32 cellular contexts compared by ENCODE assay signal in the genomic region with DNA sequence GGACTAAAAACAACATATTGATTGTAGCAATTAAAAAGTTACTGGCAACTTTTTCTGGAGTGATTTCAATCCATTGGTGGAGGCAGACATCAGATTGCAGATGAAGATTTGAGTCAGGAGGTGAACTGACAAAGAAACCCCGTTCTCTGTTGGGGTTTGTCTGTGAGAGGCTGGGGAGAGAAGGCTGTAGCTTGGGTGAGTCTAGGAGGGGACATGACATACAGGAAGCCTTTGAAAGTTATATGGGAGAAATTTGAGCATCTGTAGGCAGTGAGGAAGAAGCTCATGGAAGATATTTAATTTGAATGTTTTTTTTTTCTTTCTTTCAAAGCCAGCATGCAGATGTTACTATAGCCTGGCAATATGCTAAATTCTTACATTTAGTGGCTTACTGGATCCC. TPM values are rescaled to one million over a fixed set of nuclear protein-coding genes. Genes with fewer than 3 reads are reported as not detected.
DNase-seq lines count a peak whose midpoint lies in the region; ATAC-seq and TF ChIP-seq lines count a peak whose summit lies in the region.
"Had no signal": no experiment of that assay in that cellular context is flagged by ENCODE, and none has a peak within 500 bp of the region (broad histone marks: within the 10 kb centered on the region; RNA-seq: fewer than 3 reads in every experiment).

No MANE protein-coding gene starts in this region.

- H3K79me2 ChIP-seq in GM23248 (ENCODE audit: insufficient read depth), result peaks cover 97% of the 10 kb centered on the region

- ATAC-seq in stimulated activated naive CD8-positive, alpha-beta T cell treated with anti-CD3 and anti-CD28 coated beads, Interleukin-15, amount 100 ng/mL, for 72 hours, result no peak
- no peak for ATAC-seq in stimulated activated naive CD8-positive, alpha-beta T cell treated with anti-CD3 and anti-CD28 coated beads, Interleukin-15, Interleukin-2, amounts not matched to agents 100 U/mL and 50 U/mL, for 24 hours
- no peak for ATAC-seq in stimulated activated naive B cell treated with anti-CD40 and anti-IgM and Interleukin-4, amounts not matched to agents 10 μg/mL and 1 μg/mL and 100 μg/mL, for 72 hours (replicated peaks)
- no peak for ATAC-seq in HG03460 (IDR thresholded peaks at IDR 0.05; ENCODE audit: unreplicated experiment)
- ATAC-seq: foreskin keratinocyte, K562, left lobe of liver, PC-3 had no signal

- H3K9me3 Mint-ChIP-seq in stimulated activated naive CD8-positive, alpha-beta T cell treated with anti-CD3 and anti-CD28 coated beads, Interleukin-15, amount 100 ng/mL, for 72 hours, result no peaks in the 10 kb centered on the region
- H3K9me3 Mint-ChIP-seq in glutamatergic neuron (ENCODE audit: unreplicated experiment), result peaks cover 6% of the 10 kb centered on the region
- H3K9me3 Mint-ChIP-seq in stimulated activated naive B cell treated with anti-CD40 and anti-IgM and Interleukin-4, amounts not matched to agents 10 μg/mL and 1 μg/mL and 100 μg/mL, for 72 hours, result no peaks in the 10 kb centered on the region
- H3K9me3 Mint-ChIP-seq: activated CD4-positive, alpha-beta T cell treated with anti-CD3 and anti-CD28 coated beads, Interleukin-2, amount 10 ng/mL, durations not matched to agents 7 days and 5 days; endodermal cell; H9; T-helper 2 cell treated with Interferon-gamma antibody and Interleukin-4, amounts not matched to agents 5 μg/mL and 100 μg/mL, for 36 hours had no signal

- H2AFZ ChIP-seq in GM23248, result no peak overlapping the region

- peak overlapping the region; percentile 39 to 82 for H3K27ac Mint-ChIP-seq in stimulated activated naive CD8-positive, alpha-beta T cell treated with anti-CD3 and anti-CD28 coated beads, Interleukin-15, amount 100 ng/mL, for 72 hours
- peak overlapping the region; percentile 50 for H3K27ac Mint-ChIP-seq in glutamatergic neuron (ENCODE audit: unreplicated experiment)
- H3K27ac Mint-ChIP-seq in stimulated activated naive B cell treated with anti-CD40 and anti-IgM and Interleukin-4, amounts not matched to agents 10 μg/mL and 1 μg/mL and 100 μg/mL, for 72 hours, result peak overlapping the region; percentile 11
- H3K27ac Mint-ChIP-seq: activated CD4-positive, alpha-beta T cell treated with anti-CD3 and anti-CD28 coated beads, Interleukin-2, amount 10 ng/mL, durations not matched to agents 7 days and 5 days; endodermal cell; T-helper 2 cell treated with Interferon-gamma antibody and Interleukin-4, amounts not matched to agents 5 μg/mL and 100 μg/mL, for 36 hours had no signal

- no peaks in the 10 kb centered on the region for H3K9me3 ChIP-seq in GM23248 (ENCODE audit: low read depth)
- H3K9me3 ChIP-seq: esophagus muscularis mucosa, MG63, stomach, tibial artery had no signal

- 47 to 63% methylated on average over 1 of the region's 1 CpG for WGBS in GM23248 (ENCODE audit: low coverage in 1 of 2, low lambda C conversion rate in 2 of 2, missing lambda C conversion rate in 2 of 2), 2 experiments

- no peaks in the 10 kb centered on the region for H3K27me3 ChIP-seq in GM23248 (replicated peaks; ENCODE audit: insufficient read depth)
- H3K27me3 ChIP-seq in brain microvascular endothelial cell (replicated peaks), result no peaks in the 10 kb centered on the region
- H3K27me3 ChIP-seq: cardiac muscle cell, esophagus muscularis mucosa, foreskin keratinocyte, MG63, stomach, tibial artery had no signal

- peaks cover 26% of the 10 kb centered on the region; the same call in 1 of the 2 replicates for H4K20me1 ChIP-seq in GM23248 (ENCODE audit: insufficient read depth)

- DNase-seq in stimulated activated naive CD8-positive, alpha-beta T cell treated with anti-CD3 and anti-CD28 coated beads, Interleukin-15, amount 100 ng/mL, for 72 hours, result no peak
- DNase-seq in stimulated activated naive CD8-positive, alpha-beta T cell treated with anti-CD3 and anti-CD28 coated beads, Interleukin-15, Interleukin-2, amounts not matched to agents 100 U/mL and 50 U/mL, for 24 hours, result no peak
- peak; percentile 18 for DNase-seq in Jurkat, Clone E6-1 (ENCODE audit: low read depth, low spot score)
- DNase-seq in glutamatergic neuron (no peak), GM23248 (no peak), brain microvascular endothelial cell (no peak)
- DNase-seq in stimulated activated naive B cell treated with anti-CD40 and anti-IgM and Interleukin-4, amounts not matched to agents 10 μg/mL and 1 μg/mL and 100 μg/mL, for 72 hours, result no peak
- DNase-seq: activated CD4-positive, alpha-beta T cell treated with anti-CD3 and anti-CD28 coated beads, Interleukin-2, amount 10 ng/mL, durations not matched to agents 7 days and 5 days; activated naive CD4-positive, alpha-beta T cell; aorta; cortex of kidney; endodermal cell; foreskin keratinocyte; H9; mesenchymal stem cell; MG63; NCI-H1105 treated with DMSO at 0.1 percent for 48 hours; NCI-H2029; NCI-H524 treated with DMSO at 0.1 percent for 48 hours; NK-92 treated with Interleukin-12 subunit alpha and Interleukin-12 subunit beta, amount 100 ng/mL, for 24 hours; nucleus accumbens; PC-3; Right ventricle myocardium superior; stimulated activated CD4-positive, alpha-beta T cell treated with anti-CD3 and anti-CD28 coated beads, Interleukin-15, amount 100 ng/mL, for 24 hours; stomach; tibial artery had no signal

- peaks cover 36% of the 10 kb centered on the region for H3K4me1 ChIP-seq in GM23248 (ENCODE audit: insufficient read depth)

- no peaks in the 10 kb centered on the region for H3K27me3 Mint-ChIP-seq in stimulated activated naive CD8-positive, alpha-beta T cell treated with anti-CD3 and anti-CD28 coated beads, Interleukin-15, amount 100 ng/mL, for 72 hours
- H3K27me3 Mint-ChIP-seq in glutamatergic neuron (ENCODE audit: unreplicated experiment), result peaks cover 6% of the 10 kb centered on the region
- H3K27me3 Mint-ChIP-seq in stimulated activated naive B cell treated with anti-CD40 and anti-IgM and Interleukin-4, amounts not matched to agents 10 μg/mL and 1 μg/mL and 100 μg/mL, for 72 hours, result no peaks in the 10 kb centered on the region
- H3K27me3 Mint-ChIP-seq: activated CD4-positive, alpha-beta T cell treated with anti-CD3 and anti-CD28 coated beads, Interleukin-2, amount 10 ng/mL, durations not matched to agents 7 days and 5 days had no signal

- no peaks in the 10 kb centered on the region for H3K36me3 Mint-ChIP-seq in glutamatergic neuron (ENCODE audit: unreplicated experiment)
- peaks cover 9 to 11% of the 10 kb centered on the region in 2 donors for H3K36me3 Mint-ChIP-seq in stimulated activated naive B cell treated with anti-CD40 and anti-IgM and Interleukin-4, amounts not matched to agents 10 μg/mL and 1 μg/mL and 100 μg/mL, for 72 hours

- H3K4me1 Mint-ChIP-seq in stimulated activated naive CD8-positive, alpha-beta T cell treated with anti-CD3 and anti-CD28 coated beads, Interleukin-15, amount 100 ng/mL, for 72 hours, result peaks cover 78% of the 10 kb centered on the region
- H3K4me1 Mint-ChIP-seq in glutamatergic neuron (ENCODE audit: low read depth, unreplicated experiment), result peaks cover 47% of the 10 kb centered on the region
- H3K4me1 Mint-ChIP-seq in stimulated activated naive B cell treated with anti-CD40 and anti-IgM and Interleukin-4, amounts not matched to agents 10 μg/mL and 1 μg/mL and 100 μg/mL, for 72 hours, result peaks cover 54 to 88% of the 10 kb centered on the region in 2 donors

- peaks cover 17% of the 10 kb centered on the region for H3F3A ChIP-seq in GM23248 (ENCODE audit: insufficient read depth)

- H3K9me2 ChIP-seq in GM23248 (ENCODE audit: insufficient read depth), result no peaks in the 10 kb centered on the region

- no peaks in the 10 kb centered on the region for H3K36me3 ChIP-seq in GM23248 (ENCODE audit: low read depth)
- no peaks in the 10 kb centered on the region for H3K36me3 ChIP-seq in brain microvascular endothelial cell (replicated peaks)
- H3K36me3 ChIP-seq: cardiac muscle cell, esophagus muscularis mucosa, MG63, stomach, tibial artery had no signal

- H3K27ac ChIP-seq in GM23248 (no peak overlapping the region), brain microvascular endothelial cell (no peak overlapping the region)
- H3K27ac ChIP-seq: cardiac muscle cell, esophagus muscularis mucosa, foreskin keratinocyte, stomach, tibial artery had no signal

- H3K4me3 ChIP-seq in Jurkat, Clone E6-1 (ENCODE audit: low read length), result no peak overlapping the region
- H3K4me3 ChIP-seq in GM23248 (no peak overlapping the region), brain microvascular endothelial cell (ENCODE audit: low read depth, low read length) (no peak overlapping the region)
- H3K4me3 ChIP-seq: cardiac muscle cell, esophagus muscularis mucosa, K562, MG63, stomach, tibial artery had no signal

- H3K4me2 ChIP-seq in GM23248 (ENCODE audit: unreplicated experiment), result no peak overlapping the region

- no peak overlapping the region for H3K9ac ChIP-seq in GM23248

- in situ Hi-C loops in GM23248 (cut with MboI) (no loop called here), brain microvascular endothelial cell (cut with HindIII; ENCODE audit: low pct_ligation_motif_present, low sequenced_read_pairs) (no loop called here)

- TF ChIP-seq CTCF in glutamatergic neuron (IDR thresholded peaks at IDR 0.05; ENCODE audit: partially characterized antibody, unreplicated experiment) (no peak), brain microvascular endothelial cell (IDR thresholded peaks at IDR 0.05; ENCODE audit: low read depth, low read length, missing control alignments) (no peak)

- H3K4me3 Mint-ChIP-seq in stimulated activated naive CD8-positive, alpha-beta T cell treated with anti-CD3 and anti-CD28 coated beads, Interleukin-15, amount 100 ng/mL, for 72 hours, result no peak overlapping the region
- H3K4me3 Mint-ChIP-seq in glutamatergic neuron (ENCODE audit: unreplicated experiment), result peak overlapping the region; percentile 47
- peak overlapping the region in 1 of 2 donors; percentile 12 for H3K4me3 Mint-ChIP-seq in stimulated activated naive B cell treated with anti-CD40 and anti-IgM and Interleukin-4, amounts not matched to agents 10 μg/mL and 1 μg/mL and 100 μg/mL, for 72 hours
- H3K4me3 Mint-ChIP-seq: activated CD4-positive, alpha-beta T cell treated with anti-CD3 and anti-CD28 coated beads, Interleukin-2, amount 10 ng/mL, durations not matched to agents 7 days and 5 days; endodermal cell; H9; T-helper 2 cell treated with Interferon-gamma antibody and Interleukin-4, amounts not matched to agents 5 μg/mL and 100 μg/mL, for 36 hours had no signal

RNA-seq across cellular contexts. Expression of a gene that starts 26.0 kb away (rescaled TPM):
- polyA plus RNA-seq in Jurkat, Clone E6-1 (2012; ENCODE audit: insufficient read depth, insufficient read length), result 12.4 TPM
- 63.5 TPM for total RNA-seq in glutamatergic neuron (ENCODE audit: unreplicated experiment)
- 20.6 TPM in 2 replicates for total RNA-seq in GM23248 (2014; rRNA removed; shearing (Covaris generic))
- polyA plus RNA-seq in GM23248 (2016; fragmentation: Nextera tagmentation; extraction: Ambion mirVana), result 12.0 and 14.3 TPM in 2 replicates
